Comparison of ENCODE assay signal across 14 cellular contexts in genomic region chr16:87076331-87076949, GRCh38.
"Had no signal": no experiment of that assay in that cellular context is flagged by ENCODE, and none has a peak within 500 bp of the region (broad histone marks: within the 10 kb centered on the region; RNA-seq: fewer than 3 reads in every experiment).

No MANE protein-coding gene starts in this region.

- H3K36me3 Mint-ChIP-seq: activated naive CD8-positive, alpha-beta T cell treated with anti-CD3 and anti-CD28 coated beads for 36 hours had no signal

- ATAC-seq: activated CD8-positive, alpha-beta T cell treated with anti-CD3 and anti-CD28 coated beads, Interleukin-2, amount 10 ng/mL, durations not matched to agents 7 days and 5 days; effector memory CD8-positive, alpha-beta T cell; stimulated activated naive CD8-positive, alpha-beta T cell treated with anti-CD3 and anti-CD28 coated beads, Interleukin-15, amount 100 ng/mL, for 72 hours had no signal

- H3K4me2 ChIP-seq: smooth muscle cell had no signal

- H3K27me3 Mint-ChIP-seq: activated CD4-positive, alpha-beta T cell treated with anti-CD3 and anti-CD28 coated beads, Interleukin-2, amount 10 ng/mL, durations not matched to agents 24 days and 14 days; activated naive CD8-positive, alpha-beta T cell treated with anti-CD3 and anti-CD28 coated beads for 36 hours; brain had no signal

- H3K27ac ChIP-seq: upper lobe of right lung had no signal

- DNase-seq: central memory CD4-positive, alpha-beta T cell; occipital lobe had no signal

- H3K27me3 ChIP-seq: upper lobe of right lung had no signal

- H3K27ac Mint-ChIP-seq: activated CD4-positive, alpha-beta T cell treated with anti-CD3 and anti-CD28 coated beads, Interleukin-2, amount 10 ng/mL, durations not matched to agents 24 days and 14 days; activated CD8-positive, alpha-beta T cell treated with anti-CD3 and anti-CD28 coated beads, Interleukin-2, amount 10 ng/mL, durations not matched to agents 7 days and 5 days; activated naive CD8-positive, alpha-beta T cell treated with anti-CD3 and anti-CD28 coated beads for 36 hours; activated T-helper 1 cell treated with anti-CD3 and anti-CD28 coated beads, Interleukin-12 subunit alpha, Interleukin-12 subunit beta, Interleukin-2, Interleukin-4 antibody, amounts not matched to agents 30 ng/mL and 10 ng/mL and 1 ng/mL, durations not matched to agents 14 hours and 24 hours and 36 hours; effector memory CD8-positive, alpha-beta T cell; naive thymus-derived CD4-positive, alpha-beta T cell; progenitor cell of endocrine pancreas; stimulated activated naive CD8-positive, alpha-beta T cell treated with anti-CD3 and anti-CD28 coated beads, Interleukin-15, amount 100 ng/mL, for 72 hours had no signal

- H3K36me3 ChIP-seq: upper lobe of right lung had no signal

- H3K4me1 ChIP-seq: upper lobe of right lung had no signal

- H3K4me1 Mint-ChIP-seq: activated CD4-positive, alpha-beta T cell treated with anti-CD3 and anti-CD28 coated beads, Interleukin-2, amount 10 ng/mL, durations not matched to agents 24 days and 14 days; activated naive CD8-positive, alpha-beta T cell treated with anti-CD3 and anti-CD28 coated beads for 36 hours; naive thymus-derived CD4-positive, alpha-beta T cell; stimulated activated naive CD8-positive, alpha-beta T cell treated with anti-CD3 and anti-CD28 coated beads, Interleukin-15, amount 100 ng/mL, for 72 hours had no signal

- H3K4me3 ChIP-seq: lung, smooth muscle cell, upper lobe of right lung had no signal

- H3K4me3 Mint-ChIP-seq: activated CD4-positive, alpha-beta T cell treated with anti-CD3 and anti-CD28 coated beads, Interleukin-2, amount 10 ng/mL, durations not matched to agents 24 days and 14 days; activated CD8-positive, alpha-beta T cell treated with anti-CD3 and anti-CD28 coated beads, Interleukin-2, amount 10 ng/mL, durations not matched to agents 7 days and 5 days; activated naive CD8-positive, alpha-beta T cell treated with anti-CD3 and anti-CD28 coated beads for 36 hours; activated T-helper 1 cell treated with anti-CD3 and anti-CD28 coated beads, Interleukin-12 subunit alpha, Interleukin-12 subunit beta, Interleukin-2, Interleukin-4 antibody, amounts not matched to agents 30 ng/mL and 10 ng/mL and 1 ng/mL, durations not matched to agents 14 hours and 24 hours and 36 hours; brain; effector memory CD8-positive, alpha-beta T cell; naive thymus-derived CD4-positive, alpha-beta T cell; stimulated activated naive CD8-positive, alpha-beta T cell treated with anti-CD3 and anti-CD28 coated beads, Interleukin-15, amount 100 ng/mL, for 72 hours had no signal
